In the genomic region with DNA sequence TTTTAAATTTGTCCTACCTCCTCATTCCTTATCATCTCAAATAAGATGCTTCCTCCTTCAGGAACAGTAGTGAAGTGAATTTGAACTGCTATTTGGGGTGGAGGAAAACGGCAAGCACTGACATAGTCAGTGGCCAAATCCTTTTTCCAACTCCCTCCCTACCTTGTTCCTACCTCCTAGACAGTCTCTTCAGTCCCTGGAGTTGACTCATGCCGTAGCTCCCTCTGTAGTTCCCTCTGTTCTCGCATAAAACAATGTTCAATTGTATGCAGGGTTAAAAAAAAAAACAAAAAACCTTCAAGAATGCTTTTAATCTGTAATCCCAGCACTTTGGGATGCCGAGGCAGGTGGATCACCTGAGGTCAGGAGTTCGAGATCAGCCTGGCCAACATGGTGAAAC, we compare ENCODE assay signal across 9 cellular contexts. TPM values are rescaled to one million over a fixed set of nuclear protein-coding genes. Genes with fewer than 3 reads are reported as not detected.
DNase-seq lines count a peak whose midpoint lies in the region; ATAC-seq, FAIRE-seq and TF ChIP-seq lines count a peak whose summit lies in the region.
"Had no signal": no experiment of that assay in that cellular context is flagged by ENCODE, and none has a peak within 500 bp of the region (broad histone marks: within the 10 kb centered on the region; RNA-seq: fewer than 3 reads in every experiment).

No MANE protein-coding gene starts in this region.

- H3K27ac ChIP-seq in heart right ventricle (peak overlapping the region in 4 of 10 donors; percentile 91 to 98 (median 94)), right atrium auricular region (no peak overlapping the region), keratinocyte (ENCODE audit: control insufficient read depth, insufficient read depth, low read length) (peak overlapping the region; percentile 58)

- dilution Hi-C loops in keratinocyte (cut with MboI; ENCODE audit: extremely low pct_ligation_motif_present, low sequenced_read_pairs) = no loop called here

- H3K4me3 ChIP-seq in heart right ventricle (peak overlapping the region in 7 of 10 donors; percentile 72 to 88 (median 80)), right atrium auricular region (no peak overlapping the region), keratinocyte (ENCODE audit: control insufficient read depth in 2 of 3, extremely low read depth in 1 of 3, insufficient read depth in 2 of 3, low read depth in 1 of 3, low read length in 3 of 3) (peak overlapping the region in 2 of 3 experiments; percentile 57 to 65)

- H3K27me3 Mint-ChIP-seq in activated T-helper 2 cell treated with anti-CD3 and anti-CD28 coated beads, Interferon-gamma antibody, Interleukin-2, Interleukin-4, amounts not matched to agents 10 μg/mL and 5 μg/mL and 100 μg/mL, durations not matched to agents 14 hours and 24 hours and 36 hours (ENCODE audit: low read depth) = no peaks in the 10 kb centered on the region
- no peaks in the 10 kb centered on the region for H3K27me3 Mint-ChIP-seq in type B pancreatic cell

- H3K9ac ChIP-seq in keratinocyte (ENCODE audit: control insufficient read depth, extremely low read depth, insufficient read depth, low read length) = peak overlapping the region; percentile 45

- no peaks in the 10 kb centered on the region for H3K9me3 Mint-ChIP-seq in activated T-helper 2 cell treated with anti-CD3 and anti-CD28 coated beads, Interferon-gamma antibody, Interleukin-2, Interleukin-4, amounts not matched to agents 10 μg/mL and 5 μg/mL and 100 μg/mL, durations not matched to agents 14 hours and 24 hours and 36 hours
- no peaks in the 10 kb centered on the region for H3K9me3 Mint-ChIP-seq in type B pancreatic cell

- H3K4me1 Mint-ChIP-seq in activated T-helper 2 cell treated with anti-CD3 and anti-CD28 coated beads, Interferon-gamma antibody, Interleukin-2, Interleukin-4, amounts not matched to agents 10 μg/mL and 5 μg/mL and 100 μg/mL, durations not matched to agents 14 hours and 24 hours and 36 hours (ENCODE audit: low read depth) = peaks cover 53% of the 10 kb centered on the region
- H3K4me1 Mint-ChIP-seq in type B pancreatic cell (ENCODE audit: unreplicated experiment) = peaks cover 29% of the 10 kb centered on the region

- FAIRE-seq in keratinocyte (lab: Jason Lieb, UNC) = no peak
- FAIRE-seq: D721Med had no signal

- H4K20me1 ChIP-seq in keratinocyte (ENCODE audit: control insufficient read depth, extremely low read depth, insufficient read depth, low read length) = no peaks in the 10 kb centered on the region

- H3K4me1 ChIP-seq in heart right ventricle (peaks cover 3 to 44% (median 32%) of the 10 kb centered on the region in 9 donors), right atrium auricular region (peaks cover 0 to 22% of the 10 kb centered on the region in 2 donors), keratinocyte (ENCODE audit: control insufficient read depth, extremely low read depth, insufficient read depth, low read length) (peaks cover 33% of the 10 kb centered on the region)

- peaks cover 46% of the 10 kb centered on the region for H3K36me3 Mint-ChIP-seq in activated T-helper 2 cell treated with anti-CD3 and anti-CD28 coated beads, Interferon-gamma antibody, Interleukin-2, Interleukin-4, amounts not matched to agents 10 μg/mL and 5 μg/mL and 100 μg/mL, durations not matched to agents 14 hours and 24 hours and 36 hours (ENCODE audit: low read depth)
- peaks cover 36% of the 10 kb centered on the region for H3K36me3 Mint-ChIP-seq in type B pancreatic cell

- no peaks in the 10 kb centered on the region for H3K9me3 ChIP-seq in heart right ventricle
- no peaks in the 10 kb centered on the region for H3K9me3 ChIP-seq in right atrium auricular region
- H3K9me3 ChIP-seq in keratinocyte (ENCODE audit: control insufficient read depth, low read depth, low read length) = no peaks in the 10 kb centered on the region

- DNase-seq in heart right ventricle = no peak
- no peak for DNase-seq in right atrium auricular region (ENCODE audit: low spot score)
- DNase-seq in activated T-helper 2 cell treated with anti-CD3 and anti-CD28 coated beads, Interferon-gamma antibody, Interleukin-2, Interleukin-4, amounts not matched to agents 10 μg/mL and 5 μg/mL and 100 μg/mL, durations not matched to agents 14 hours and 24 hours and 36 hours (ENCODE audit: low spot score) = no peak
- no peak for DNase-seq in keratinocyte (ENCODE audit: low read depth, low spot score)
- no peak for DNase-seq in type B pancreatic cell (ENCODE audit: extremely low spot score, unreplicated experiment)
- no peak for DNase-seq in posterior vena cava (ENCODE audit: low spot score)
- no peak for DNase-seq in GM20000 (ENCODE audit: low spot score)

- no peak overlapping the region for H2AFZ ChIP-seq in keratinocyte (ENCODE audit: control insufficient read depth, low read length)

- intact Hi-C loops in heart right ventricle (cut with DNase I) (loop anchor here in 1 of 10 donors (10.0 kb wide), 1 partner anchor 80 kb away; a partner anchor contains a TSS), posterior vena cava (cut with DNase I) (no loop called here)
- intact Hi-C loops in activated T-helper 2 cell treated with anti-CD3 and anti-CD28 coated beads, Interferon-gamma antibody, Interleukin-2, Interleukin-4, amounts not matched to agents 10 μg/mL and 5 μg/mL and 100 μg/mL, durations not matched to agents 14 hours and 24 hours and 36 hours (cut with micrococcal nuclease) = no loop called here

- H3K27me3 ChIP-seq in heart right ventricle = no peaks in the 10 kb centered on the region
- H3K27me3 ChIP-seq in right atrium auricular region = no peaks in the 10 kb centered on the region
- H3K27me3 ChIP-seq in keratinocyte (ENCODE audit: control insufficient read depth, extremely low read depth, insufficient read depth, low read length) = no peaks in the 10 kb centered on the region

- ATAC-seq in heart right ventricle (no peak), HG03571 (IDR thresholded peaks at IDR 0.05; ENCODE audit: unreplicated experiment) (no peak)

- H3K36me3 ChIP-seq in heart right ventricle (peaks cover 0 to 36% (median 0%) of the 10 kb centered on the region in 9 donors), right atrium auricular region (peaks cover 12% of the 10 kb centered on the region), keratinocyte (ENCODE audit: control insufficient read depth in 2 of 2, extremely low read depth in 1 of 2, insufficient read depth in 2 of 2, low read length in 2 of 2) (peaks cover 3 to 11% of the 10 kb centered on the region in 2 experiments)

- H3K9me1 ChIP-seq in keratinocyte (ENCODE audit: control insufficient read depth, extremely low read depth, insufficient read depth, low read length) = no peaks in the 10 kb centered on the region

- peaks cover 49% of the 10 kb centered on the region for H3K79me2 ChIP-seq in keratinocyte (ENCODE audit: control insufficient read depth, insufficient read depth, low read length)

- peak overlapping the region; percentile 65 for H3K4me3 Mint-ChIP-seq in activated T-helper 2 cell treated with anti-CD3 and anti-CD28 coated beads, Interferon-gamma antibody, Interleukin-2, Interleukin-4, amounts not matched to agents 10 μg/mL and 5 μg/mL and 100 μg/mL, durations not matched to agents 14 hours and 24 hours and 36 hours (ENCODE audit: low read depth)
- peak overlapping the region; percentile 69 for H3K4me3 Mint-ChIP-seq in type B pancreatic cell

- no peak for TF ChIP-seq CTCF in heart right ventricle (IDR thresholded peaks at IDR 0.05)
- no peak for TF ChIP-seq CTCF in right atrium auricular region (IDR thresholded peaks at IDR 0.05)
- no peak for TF ChIP-seq CTCF in keratinocyte (optimal IDR thresholded peaks at IDR 0.05 in 1 of 3, IDR thresholded peaks at IDR 0.05 in 1 of 3, conservative IDR thresholded peaks at IDR 0.05 in 1 of 3; ENCODE audit: extremely low read depth in 1 of 3, insufficient read depth in 2 of 3, low read length in 3 of 3)
- no peak for TF ChIP-seq CTCF in type B pancreatic cell (conservative IDR thresholded peaks at IDR 0.05)
- no peak for TF ChIP-seq CTCF in GM20000 (IDR thresholded peaks at IDR 0.05; ENCODE audit: extremely low read depth, missing control alignments)

- H3K27ac Mint-ChIP-seq in activated T-helper 2 cell treated with anti-CD3 and anti-CD28 coated beads, Interferon-gamma antibody, Interleukin-2, Interleukin-4, amounts not matched to agents 10 μg/mL and 5 μg/mL and 100 μg/mL, durations not matched to agents 14 hours and 24 hours and 36 hours = no peak overlapping the region
- H3K27ac Mint-ChIP-seq in type B pancreatic cell = peak overlapping the region; percentile 69

- 57 to 65% methylated on average over 5 of the region's 5 CpGs for whole genome bisulfite sequencing in heart right ventricle, 2 donors

- H3K4me2 ChIP-seq in keratinocyte (ENCODE audit: control insufficient read depth, extremely low read depth, insufficient read depth, low read depth, low read length) = peak overlapping the region; percentile 93

RNA-seq across cellular contexts. Expression of a gene that starts 1.4 kb away (rescaled TPM):
- total RNA-seq in heart right ventricle = 10 to 100 TPM; 19.2 to 46.2 (median 28.1) TPM
- polyA plus RNA-seq in heart right ventricle = 1 to 10 TPM; 3.8 to 4.8 TPM
- 10 to 100 TPM; 20.0 to 21.0 TPM for total RNA-seq in right atrium auricular region
- 36.0 and 36.7 TPM in 2 replicates for total RNA-seq in activated T-helper 2 cell treated with anti-CD3 and anti-CD28 coated beads, Interferon-gamma antibody, Interleukin-2, Interleukin-4, amounts not matched to agents 10 μg/mL and 5 μg/mL and 100 μg/mL, durations not matched to agents 14 hours and 24 hours and 36 hours
- polyA plus RNA-seq in keratinocyte = 12.3 to 17.4 TPM (median 12.7 TPM) in 3 replicates
- 7.0 TPM for polyA plus RNA-seq in keratinocyte (2011; ENCODE audit: low read depth)
- polyA plus RNA-seq in keratinocyte (2011; cell fraction: cytosol; rRNA removed) = 4.8 and 10.0 TPM in 2 replicates
- 19.4 and 24.8 TPM in 2 replicates for polyA plus RNA-seq in keratinocyte (2011; cell fraction: nucleus; rRNA removed)
- 5.9 and 19.3 TPM in 2 replicates for polyA plus RNA-seq in keratinocyte (2012; ENCODE audit: low replicate concordance)
- 9.1 to 39.3 TPM (median 25.3 TPM) in 3 replicates for polyA minus RNA-seq in keratinocyte
- 15.9 TPM for polyA minus RNA-seq in keratinocyte (2011; cell fraction: cytosol; rRNA and poly(A)+ RNA removed)
- 39.1 and 69.7 TPM in 2 replicates for polyA minus RNA-seq in keratinocyte (2011; cell fraction: nucleus; rRNA and poly(A)+ RNA removed)
- total RNA-seq in type B pancreatic cell (ENCODE audit: low replicate concordance) = 21.1 and 28.3 TPM in 2 replicates
- 10 to 100 TPM; 36.5 to 39.1 TPM for total RNA-seq in posterior vena cava

RNA-seq across cellular contexts. Expression of a gene that starts 29.0 kb away (rescaled TPM):
- total RNA-seq in heart right ventricle = 10 to 100 TPM in 7 of 10 donors, 1 to 10 TPM in 3; 7.6 to 13.8 (median 11.7) TPM
- 10 to 100 TPM; 11.4 to 13.9 TPM for polyA plus RNA-seq in heart right ventricle
- total RNA-seq in right atrium auricular region = 10 to 100 TPM; 11.3 TPM
- total RNA-seq in activated T-helper 2 cell treated with anti-CD3 and anti-CD28 coated beads, Interferon-gamma antibody, Interleukin-2, Interleukin-4, amounts not matched to agents 10 μg/mL and 5 μg/mL and 100 μg/mL, durations not matched to agents 14 hours and 24 hours and 36 hours = 16.1 and 19.7 TPM in 2 replicates
- polyA plus RNA-seq in keratinocyte = 4.5 to 5.5 TPM (median 4.6 TPM) in 3 replicates
- 6.7 TPM for polyA plus RNA-seq in keratinocyte (2011; ENCODE audit: low read depth)
- 3.0 and 5.0 TPM in 2 replicates for polyA plus RNA-seq in keratinocyte (2011; cell fraction: cytosol; rRNA removed)
- polyA plus RNA-seq in keratinocyte (2011; cell fraction: nucleus; rRNA removed) = 8.3 and 10.2 TPM in 2 replicates
- polyA plus RNA-seq in keratinocyte (2012; ENCODE audit: low replicate concordance) = 3.7 and 8.4 TPM in 2 replicates
- 2.6 to 6.1 TPM (median 2.7 TPM) in 3 replicates for polyA minus RNA-seq in keratinocyte
- 3.8 TPM for polyA minus RNA-seq in keratinocyte (2011; cell fraction: cytosol; rRNA and poly(A)+ RNA removed)
- polyA minus RNA-seq in keratinocyte (2011; cell fraction: nucleus; rRNA and poly(A)+ RNA removed) = 2.6 and 8.6 TPM in 2 replicates
- total RNA-seq in type B pancreatic cell (ENCODE audit: low replicate concordance) = 11.5 and 22.1 TPM in 2 replicates
- total RNA-seq in posterior vena cava = 10 to 100 TPM; 16.0 to 17.3 TPM

Comparison
In these comparisons a context has a peak if more than half of its experiments do, and no peak if none do; other contexts are left out.
1. H3K4me3 ChIP-seq: peak in heart right ventricle (7 of 10) and keratinocyte (2 of 3); none in right atrium auricular region (0 of 2).